ENCODE assay signal across 14 cellular contexts in genomic region chr1:180096584-180097318, GRCh38.
"Had no signal": no experiment of that assay in that cellular context is flagged by ENCODE, and none has a peak within 500 bp of the region (broad histone marks: within the 10 kb centered on the region; RNA-seq: fewer than 3 reads in every experiment).

No MANE protein-coding gene starts in this region.

- DNase-seq: activated CD4-positive, alpha-beta memory T cell treated with anti-CD3 and anti-CD28 coated beads, Interleukin-2, amount 10 ng/mL, durations not matched to agents 7 days and 5 days; activated gamma-delta T cell; activated naive CD8-positive, alpha-beta T cell treated with anti-CD3 and anti-CD28 coated beads for 36 hours; activated T-cell treated with anti-CD3 and anti-CD28 coated beads, Interleukin-2, amount 50 U/mL, for 48 hours; endodermal cell; esophagus squamous epithelium; naive thymus-derived CD4-positive, alpha-beta T cell; stimulated activated CD4-positive, alpha-beta T cell treated with anti-CD3 and anti-CD28 coated beads, Interleukin-12 subunit alpha, Interleukin-12 subunit beta, amount 100 ng/mL, for 4 hours; stimulated activated naive CD4-positive, alpha-beta T cell treated with Interleukin-2 at 50 U/mL for 16 hours had no signal

- H3K27me3 ChIP-seq: ascending aorta, esophagus squamous epithelium, neutrophil had no signal

- H3K27ac ChIP-seq: ascending aorta, neutrophil had no signal

- H3K9me3 ChIP-seq: ascending aorta, esophagus squamous epithelium, neutrophil had no signal

- FAIRE-seq: bronchial epithelial cell had no signal

- H3K4me1 ChIP-seq: ascending aorta had no signal

- H3K4me3 ChIP-seq: ascending aorta, esophagus squamous epithelium, lung had no signal

- ATAC-seq: naive thymus-derived CD4-positive, alpha-beta T cell; sciatic nerve had no signal
